8 cellular contexts compared by ENCODE assay signal in the genomic region with DNA sequence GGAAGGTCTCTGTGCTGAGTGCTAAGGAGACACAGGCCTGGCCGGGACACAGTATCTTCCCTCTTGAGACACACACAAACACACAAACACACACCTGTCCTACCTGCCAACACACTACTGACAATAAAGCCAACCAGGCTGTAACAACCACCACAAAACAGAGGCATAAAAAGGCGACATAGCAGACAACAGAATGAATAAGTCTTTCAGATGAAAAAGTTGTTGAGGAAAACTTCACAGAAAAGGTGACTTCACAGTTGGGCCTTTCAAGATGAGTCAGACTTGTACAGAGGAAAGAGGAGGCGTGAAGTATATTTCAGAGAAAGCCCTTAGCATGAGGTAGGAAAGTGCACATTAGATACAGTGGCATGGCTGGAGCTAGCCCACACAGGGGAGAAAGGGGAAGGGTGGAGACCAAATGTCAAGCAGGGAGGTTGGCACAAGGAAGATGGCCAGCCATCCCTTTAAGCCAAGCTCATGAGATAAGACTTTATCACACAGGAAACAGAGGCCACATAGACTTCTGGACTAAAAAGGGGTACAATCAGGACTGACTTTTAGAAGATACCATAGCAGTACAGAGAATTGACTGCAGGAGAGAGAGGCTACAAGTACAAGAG. TPM values are rescaled to one million over a fixed set of nuclear protein-coding genes. Genes with fewer than 3 reads are reported as not detected.
A peak's percentile ranks its signal among the peaks of the same experiment; 100 is the strongest.
DNase-seq lines count a peak whose midpoint lies in the region; ATAC-seq, FAIRE-seq and TF ChIP-seq lines count a peak whose summit lies in the region.

No MANE protein-coding gene starts in this region.

- H3K4me1 ChIP-seq in astrocyte (ENCODE audit: insufficient read depth, low read length) (peaks cover 11% of the 10 kb centered on the region), hepatocyte (ENCODE audit: insufficient read depth) (no peaks in the 10 kb centered on the region)

- 78% methylated on average over 3 of the region's 3 CpGs for WGBS in hepatocyte (ENCODE audit: low lambda C conversion rate, missing lambda C conversion rate)

- H3K4me3 ChIP-seq in astrocyte (ENCODE audit: insufficient read depth, low read depth, low read length) (no peak overlapping the region), hepatocyte (no peak overlapping the region)

- no peaks in the 10 kb centered on the region for H3K9me3 ChIP-seq in astrocyte (ENCODE audit: insufficient read depth, low read depth, low read length)
- no peaks in the 10 kb centered on the region for H3K9me3 ChIP-seq in hepatocyte (ENCODE audit: low read depth)

- peak overlapping the region; percentile 51 for H3K9ac ChIP-seq in astrocyte (ENCODE audit: low read length)

- DNase-seq in GF-D8 (lab: John Stamatoyannopoulos, UW), result peak; percentile 5
- peak; percentile 69 for DNase-seq in astrocyte (ENCODE audit: low read depth)
- no peak for DNase-seq in SW 1271 (lab: John Stamatoyannopoulos, UW)
- DNase-seq in NOMO-1 treated with DMSO at 0.1 percent for 48 hours (lab: John Stamatoyannopoulos, UW; ENCODE audit: unreplicated experiment), result no peak
- no peak for DNase-seq in NCI-H1092 (lab: John Stamatoyannopoulos, UW)
- no peak for DNase-seq in hepatocyte (ENCODE audit: low spot score)

- H3K9me2 ChIP-seq in hepatocyte (replicated peaks; ENCODE audit: insufficient read depth), result no peaks in the 10 kb centered on the region

- TF ChIP-seq CTCF in astrocyte (IDR thresholded peaks at IDR 0.05; ENCODE audit: insufficient read depth, low read depth, low read length) (no peak), hepatocyte (IDR thresholded peaks at IDR 0.05; ENCODE audit: poor library complexity) (no peak)

- H3K27me3 ChIP-seq in astrocyte (ENCODE audit: insufficient read depth, low read length), result no peaks in the 10 kb centered on the region
- H3K27me3 ChIP-seq in hepatocyte, result no peaks in the 10 kb centered on the region

- H2AFZ ChIP-seq in astrocyte (ENCODE audit: low read depth, low read length) (no peak overlapping the region), hepatocyte (no peak overlapping the region)

- H3K4me3 Mint-ChIP-seq in astrocyte (ENCODE audit: unreplicated experiment), result no peak overlapping the region

- H3K79me2 ChIP-seq in astrocyte (ENCODE audit: insufficient read depth, low read length), result peaks cover 6% of the 10 kb centered on the region
- no peaks in the 10 kb centered on the region for H3K79me2 ChIP-seq in hepatocyte

- peak; percentile 94 for FAIRE-seq in astrocyte (lab: Jason Lieb, UNC)

- peak overlapping the region; percentile 65 for H3K4me2 ChIP-seq in astrocyte (ENCODE audit: low read length)
- H3K4me2 ChIP-seq in hepatocyte, result no peak overlapping the region

- peak overlapping the region; percentile 96 for H3K27ac Mint-ChIP-seq in astrocyte (ENCODE audit: unreplicated experiment)

- no peaks in the 10 kb centered on the region for H3K36me3 ChIP-seq in astrocyte (ENCODE audit: insufficient read depth, low read length)
- H3K36me3 ChIP-seq in hepatocyte (replicated peaks; ENCODE audit: insufficient read depth, low read depth), result no peaks in the 10 kb centered on the region

- H3K4me1 Mint-ChIP-seq in astrocyte (ENCODE audit: low read depth, unreplicated experiment), result peaks cover 14% of the 10 kb centered on the region

- ATAC-seq in GM21447 (IDR thresholded peaks at IDR 0.05; ENCODE audit: unreplicated experiment) (peak; percentile 92), HG03575 (IDR thresholded peaks at IDR 0.05; ENCODE audit: extremely low read depth, insufficient number of reproducible peaks, low FRiP score, unreplicated experiment) (peak; percentile 88)

- H3K27me3 Mint-ChIP-seq in astrocyte (ENCODE audit: low read depth, unreplicated experiment), result no peaks in the 10 kb centered on the region

- peaks cover 3% of the 10 kb centered on the region for H4K20me1 ChIP-seq in astrocyte (ENCODE audit: insufficient read depth, low read length)
- H4K20me1 ChIP-seq in hepatocyte (ENCODE audit: insufficient read depth, poor library complexity, severe bottlenecking), result no peaks in the 10 kb centered on the region

- H3K27ac ChIP-seq in astrocyte (ENCODE audit: low read depth, low read length), result peak overlapping the region; percentile 64
- no peak overlapping the region for H3K27ac ChIP-seq in hepatocyte

- H3K36me3 Mint-ChIP-seq in astrocyte (ENCODE audit: low read depth, unreplicated experiment), result no peaks in the 10 kb centered on the region

- H3K9me3 Mint-ChIP-seq in astrocyte (ENCODE audit: unreplicated experiment), result no peaks in the 10 kb centered on the region

RNA-seq across cellular contexts. Expression of gene SLC9A7, which starts 54.0 kb away (rescaled TPM):
- total RNA-seq in astrocyte (20.8 and 21.0 TPM in 2 replicates), hepatocyte (7.7 and 8.1 TPM in 2 replicates)
- polyA plus RNA-seq in hepatocyte, result 2.0 and 3.6 TPM in 2 replicates

Comparison
In these comparisons a context has a peak if more than half of its experiments do, and no peak if none do; other contexts are left out.
1. DNase-seq: peak in GF-D8 (single experiment) and astrocyte (single experiment); none in SW 1271 (0 of 2), NOMO-1 treated with DMSO at 0.1 percent for 48 hours (single experiment), NCI-H1092 (single experiment) and hepatocyte (single experiment).